ENCODE assay signal across 23 cellular contexts in the genomic region with DNA sequence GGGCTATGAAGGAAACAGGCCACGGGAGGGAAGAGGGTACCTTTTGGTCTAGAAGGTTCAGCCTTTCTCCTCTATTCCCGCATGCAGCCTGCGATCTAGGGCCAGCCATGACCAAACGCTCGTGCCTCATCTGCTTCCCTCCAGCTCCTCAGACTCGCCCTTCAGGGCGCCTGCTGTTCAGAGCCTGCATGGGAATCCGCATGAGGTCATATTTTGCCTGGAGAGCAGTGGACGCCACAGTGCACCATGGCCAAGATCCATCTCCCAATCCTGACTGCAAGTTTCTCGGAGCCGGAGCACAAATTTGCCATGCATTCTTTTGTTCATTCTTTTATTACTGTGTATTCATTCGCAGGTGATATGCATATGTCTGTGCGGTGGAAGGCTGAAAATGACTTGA.
DNase-seq lines count a peak whose midpoint lies in the region; ATAC-seq and TF ChIP-seq lines count a peak whose summit lies in the region.
"Had no signal": no experiment of that assay in that cellular context is flagged by ENCODE, and none has a peak within 500 bp of the region (broad histone marks: within the 10 kb centered on the region; RNA-seq: fewer than 3 reads in every experiment).

No MANE protein-coding gene starts in this region.

- no peaks in the 10 kb centered on the region for H3K27me3 ChIP-seq in right atrium auricular region
- no peaks in the 10 kb centered on the region for H3K27me3 ChIP-seq in trophoblast cell (ENCODE audit: insufficient read depth, low read length)
- H3K27me3 ChIP-seq: BLaER1 treated with 17β-estradiol and CSF1 and Interleukin-3, amounts not matched to agents 10 nM and 100 nM had no signal

- H3K27ac ChIP-seq in right atrium auricular region (no peak overlapping the region), trophoblast cell (ENCODE audit: low read depth, low read length) (no peak overlapping the region)
- H3K27ac ChIP-seq: 22Rv1; BLaER1 treated with 17β-estradiol and CSF1 and Interleukin-3, amounts not matched to agents 10 nM and 100 nM; PC-9; RWPE1 had no signal

- POLR2A ChIA-PET in activated CD4-positive, alpha-beta T cell treated with anti-CD3 and anti-CD28 coated beads for 36 hours (lab: Charles Lee): no interaction called here

- intact Hi-C loops in Right ventricle myocardium inferior (cut with DNase I): no loop called here
- intact Hi-C loops in left ventricle myocardium superior (cut with micrococcal nuclease): no loop called here
- intact Hi-C loops in activated CD4-positive, alpha-beta T cell treated with anti-CD3 and anti-CD28 coated beads for 36 hours (cut with DNase I, micrococcal nuclease): no loop called here

- H3K36me3 ChIP-seq in right atrium auricular region: no peaks in the 10 kb centered on the region
- H3K36me3 ChIP-seq in trophoblast cell (ENCODE audit: control insufficient read depth in 1 of 2, insufficient read depth in 2 of 2, low read length in 2 of 2): no peaks in the 10 kb centered on the region
- H3K36me3 ChIP-seq: BLaER1 treated with 17β-estradiol and CSF1 and Interleukin-3, amounts not matched to agents 10 nM and 100 nM had no signal

- DNase-seq in Right ventricle myocardium inferior (ENCODE audit: missing footprints): no peak
- no peak for DNase-seq in right atrium auricular region (ENCODE audit: low spot score)
- DNase-seq in left ventricle myocardium superior: no peak
- DNase-seq in trophoblast cell: peak; percentile 52 to 61
- no peak for DNase-seq in inferior parietal cortex (ENCODE audit: extremely low spot score)
- DNase-seq in DMS79 (lab: John Stamatoyannopoulos, UW): no peak
- no peak for DNase-seq in activated CD4-positive, alpha-beta T cell treated with anti-CD3 and anti-CD28 coated beads for 36 hours
- DNase-seq: ACHN; Calu3; CD8-positive, alpha-beta T cell; DMS153; GF-D8; KG1; NCI-H1092; NCI-H1436; NCI-H187 treated with DMSO at 0.1 percent for 48 hours; NCI-H2227 treated with DMSO at 0.1 percent for 48 hours; NCI-H510A; PC-9 had no signal

- peak; percentile 77 for ATAC-seq in Right ventricle myocardium inferior
- ATAC-seq in left ventricle myocardium superior: peak; percentile 73
- ATAC-seq in activated CD4-positive, alpha-beta T cell treated with anti-CD3 and anti-CD28 coated beads for 36 hours: no peak
- ATAC-seq in GM21515 (IDR thresholded peaks at IDR 0.05; ENCODE audit: unreplicated experiment): no peak
- ATAC-seq: CD8-positive, alpha-beta T cell had no signal

- H3K27ac Mint-ChIP-seq in activated CD4-positive, alpha-beta T cell treated with anti-CD3 and anti-CD28 coated beads for 36 hours: no peak overlapping the region
- H3K27ac Mint-ChIP-seq: CD8-positive, alpha-beta T cell had no signal

- H3K4me3 ChIP-seq in right atrium auricular region: no peak overlapping the region
- no peak overlapping the region for H3K4me3 ChIP-seq in trophoblast cell (ENCODE audit: low read depth, low read length)
- H3K4me3 ChIP-seq: BLaER1 treated with 17β-estradiol and CSF1 and Interleukin-3, amounts not matched to agents 10 nM and 100 nM; PC-9 had no signal

- no peaks in the 10 kb centered on the region for H3K79me1 ChIP-seq in trophoblast cell (ENCODE audit: low read length)

- no peak overlapping the region for H2AFZ ChIP-seq in trophoblast cell (ENCODE audit: insufficient read depth, low read length, poor library complexity)
- H2AFZ ChIP-seq: PC-9 had no signal

- no peak overlapping the region for H3K23ac ChIP-seq in trophoblast cell (ENCODE audit: low read length)

- H4K91ac ChIP-seq in trophoblast cell (ENCODE audit: low read depth, low read length): no peak overlapping the region

- H4K8ac ChIP-seq in trophoblast cell (ENCODE audit: low read depth, low read length): no peak overlapping the region

- H2BK12ac ChIP-seq in trophoblast cell (ENCODE audit: low read length): no peak overlapping the region

- H3K27me3 Mint-ChIP-seq in activated CD4-positive, alpha-beta T cell treated with anti-CD3 and anti-CD28 coated beads for 36 hours: peaks cover 4% of the 10 kb centered on the region

- no peak overlapping the region for H3K4ac ChIP-seq in trophoblast cell (ENCODE audit: low read depth, low read length)

- H3K14ac ChIP-seq in trophoblast cell (ENCODE audit: low read length): no peak overlapping the region

- H3K9me3 ChIP-seq in right atrium auricular region: no peaks in the 10 kb centered on the region
- H3K9me3 ChIP-seq in trophoblast cell (ENCODE audit: insufficient read depth, low read depth, low read length): peaks cover 3% of the 10 kb centered on the region
- H3K9me3 ChIP-seq: BLaER1 treated with 17β-estradiol and CSF1 and Interleukin-3, amounts not matched to agents 10 nM and 100 nM had no signal

- no peak overlapping the region for H3K9ac ChIP-seq in trophoblast cell (ENCODE audit: low read length)
- H3K9ac ChIP-seq: BLaER1 treated with 17β-estradiol and CSF1 and Interleukin-3, amounts not matched to agents 10 nM and 100 nM had no signal

- no peaks in the 10 kb centered on the region for H3K9me3 Mint-ChIP-seq in activated CD4-positive, alpha-beta T cell treated with anti-CD3 and anti-CD28 coated beads for 36 hours (ENCODE audit: low read depth)
- H3K9me3 Mint-ChIP-seq: CD8-positive, alpha-beta T cell had no signal

- no peak for TF ChIP-seq CTCF in right atrium auricular region (IDR thresholded peaks at IDR 0.05)

- no peak overlapping the region for H3K4me2 ChIP-seq in trophoblast cell (ENCODE audit: low read length)
- H3K4me2 ChIP-seq: PC-9 had no signal

- no peak overlapping the region for H4K12ac ChIP-seq in trophoblast cell (ENCODE audit: low read depth, low read length)

- H3K18ac ChIP-seq in trophoblast cell (ENCODE audit: low read length): no peak overlapping the region

- no peak overlapping the region for H3K4me3 Mint-ChIP-seq in activated CD4-positive, alpha-beta T cell treated with anti-CD3 and anti-CD28 coated beads for 36 hours
- H3K4me3 Mint-ChIP-seq: CD8-positive, alpha-beta T cell had no signal

- no peaks in the 10 kb centered on the region for H3K4me1 Mint-ChIP-seq in activated CD4-positive, alpha-beta T cell treated with anti-CD3 and anti-CD28 coated beads for 36 hours

- H2BK5ac ChIP-seq in trophoblast cell (ENCODE audit: low read depth, low read length, poor library complexity): no peak overlapping the region

- no peak overlapping the region for H2AK5ac ChIP-seq in trophoblast cell (ENCODE audit: low read length)

- CTCF ChIA-PET in activated CD4-positive, alpha-beta T cell treated with anti-CD3 and anti-CD28 coated beads for 36 hours (lab: Charles Lee): no interaction called here

- H3K79me2 ChIP-seq in trophoblast cell (ENCODE audit: control insufficient read depth, insufficient read depth, low read length, poor library complexity): no peaks in the 10 kb centered on the region

- H3K4me1 ChIP-seq in right atrium auricular region (peaks cover 0 to 7% of the 10 kb centered on the region in 2 donors), trophoblast cell (ENCODE audit: control insufficient read depth in 1 of 2, insufficient read depth in 2 of 2, low read length in 2 of 2) (no peaks in the 10 kb centered on the region)

- no CpG with 5 or more reads among the region's 13 CpGs for WGBS in trophoblast cell (ENCODE audit: extremely low coverage, insufficient coverage, insufficient read length)

- H3K36me3 Mint-ChIP-seq in activated CD4-positive, alpha-beta T cell treated with anti-CD3 and anti-CD28 coated beads for 36 hours (ENCODE audit: low read depth): no peaks in the 10 kb centered on the region
- H3K36me3 Mint-ChIP-seq: CD8-positive, alpha-beta T cell had no signal

- H2BK120ac ChIP-seq in trophoblast cell (ENCODE audit: insufficient read depth, low read length, poor library complexity): no peak overlapping the region

Comparison
In these comparisons a context has a peak if more than half of its experiments do, and no peak if none do; other contexts are left out.
1. ATAC-seq: peak in Right ventricle myocardium inferior (single experiment) and left ventricle myocardium superior (single experiment); none in activated CD4-positive, alpha-beta T cell treated with anti-CD3 and anti-CD28 coated beads for 36 hours (single experiment) and GM21515 (single experiment).
2. DNase-seq: peak in trophoblast cell (2 of 2); none in Right ventricle myocardium inferior (single experiment), right atrium auricular region (single experiment), left ventricle myocardium superior (single experiment), inferior parietal cortex (single experiment), DMS79 (single experiment) and activated CD4-positive, alpha-beta T cell treated with anti-CD3 and anti-CD28 coated beads for 36 hours (single experiment).